Comparison of ENCODE assay signal across 20 cellular contexts in genomic region chr21:43944757-43945156, GRCh38.
"Had no signal": no experiment of that assay in that cellular context is flagged by ENCODE, and none has a peak within 500 bp of the region (broad histone marks: within the 10 kb centered on the region; RNA-seq: fewer than 3 reads in every experiment).

No MANE protein-coding gene starts in this region.

- H3K4me3 ChIP-seq: lower lobe of right lung, neural progenitor cell, ovary, tibial artery, vagina had no signal

- ATAC-seq: activated CD8-positive, alpha-beta T cell treated with anti-CD3 and anti-CD28 coated beads, Interleukin-2, amount 10 ng/mL, durations not matched to agents 7 days and 5 days; activated T-cell treated with anti-CD3 and anti-CD28 coated beads, Interleukin-2, amount 50 U/mL, for 72 hours; lower lobe of right lung; stimulated activated memory B cell treated with anti-CD40 and anti-IgM and Interleukin-4, amounts not matched to agents 10 μg/mL and 1 μg/mL and 100 μg/mL, for 72 hours had no signal

- H3K27ac Mint-ChIP-seq: activated B cell treated with CpG ODN at 0.5 μM for 24 hours; activated CD8-positive, alpha-beta T cell treated with anti-CD3 and anti-CD28 coated beads, Interleukin-2, amount 10 ng/mL, durations not matched to agents 7 days and 5 days; activated T-cell treated with anti-CD3 and anti-CD28 coated beads, Interleukin-2, amount 50 U/mL, for 72 hours; dendritic cell treated with granulocyte-macrophage colony-stimulating factor and Interleukin-4, amounts not matched to agents 40 ng/mL and 50 ng/mL, for 4 days; immature natural killer cell; stimulated activated memory B cell treated with anti-CD40 and anti-IgM and Interleukin-4, amounts not matched to agents 10 μg/mL and 1 μg/mL and 100 μg/mL, for 72 hours had no signal

- DNase-seq: activated B cell treated with CpG ODN at 0.5 μM for 24 hours; activated CD4-positive, alpha-beta T cell treated with anti-CD3 and anti-CD28 coated beads for 48 hours; activated CD8-positive, alpha-beta memory T cell treated with anti-CD3 and anti-CD28 coated beads, Interleukin-2, amount 50 U/mL, for 4 hours; activated CD8-positive, alpha-beta T cell treated with anti-CD3 and anti-CD28 coated beads, Interleukin-2, amount 10 ng/mL, durations not matched to agents 7 days and 5 days; activated gamma-delta T cell treated with Interleukin-2 at 50 U/mL for 16 hours; activated naive CD8-positive, alpha-beta T cell treated with anti-CD3 and anti-CD28 coated beads, Interleukin-2, amount 10 ng/mL, durations not matched to agents 7 days and 5 days; activated T-cell treated with anti-CD3 and anti-CD28 coated beads, Interleukin-2, amount 50 U/mL, for 72 hours; cerebellar nuclear complex; effector memory CD4-positive, alpha-beta T cell; head of caudate nucleus; immature natural killer cell; lower lobe of right lung; ovary; stimulated activated CD4-positive, alpha-beta T cell treated with anti-CD3 and anti-CD28 coated beads, Interleukin-12 subunit alpha, Interleukin-12 subunit beta, amount 100 ng/mL, for 4 hours; T-helper 2 cell; tibial artery had no signal

- H3K27me3 ChIP-seq: neural progenitor cell, ovary, tibial artery, vagina had no signal

- H3K4me3 Mint-ChIP-seq: activated B cell treated with CpG ODN at 0.5 μM for 24 hours; activated CD8-positive, alpha-beta T cell treated with anti-CD3 and anti-CD28 coated beads, Interleukin-2, amount 10 ng/mL, durations not matched to agents 7 days and 5 days; activated naive CD8-positive, alpha-beta T cell treated with anti-CD3 and anti-CD28 coated beads, Interleukin-2, amount 10 ng/mL, durations not matched to agents 7 days and 5 days; activated T-cell treated with anti-CD3 and anti-CD28 coated beads, Interleukin-2, amount 50 U/mL, for 72 hours; dendritic cell treated with granulocyte-macrophage colony-stimulating factor and Interleukin-4, amounts not matched to agents 40 ng/mL and 50 ng/mL, for 4 days; immature natural killer cell; stimulated activated memory B cell treated with anti-CD40 and anti-IgM and Interleukin-4, amounts not matched to agents 10 μg/mL and 1 μg/mL and 100 μg/mL, for 72 hours had no signal

- H3K9me3 ChIP-seq: ovary, vagina had no signal

- H3K27me3 Mint-ChIP-seq: activated B cell treated with CpG ODN at 0.5 μM for 24 hours; activated naive CD8-positive, alpha-beta T cell treated with anti-CD3 and anti-CD28 coated beads, Interleukin-2, amount 10 ng/mL, durations not matched to agents 7 days and 5 days; dendritic cell treated with granulocyte-macrophage colony-stimulating factor and Interleukin-4, amounts not matched to agents 40 ng/mL and 50 ng/mL, for 4 days; stimulated activated memory B cell treated with anti-CD40 and anti-IgM and Interleukin-4, amounts not matched to agents 10 μg/mL and 1 μg/mL and 100 μg/mL, for 72 hours had no signal

- H3K27ac ChIP-seq: lower lobe of right lung, neural progenitor cell, ovary, tibial artery, vagina had no signal

- H3K36me3 ChIP-seq: neural progenitor cell, ovary had no signal
